In the genomic region with DNA sequence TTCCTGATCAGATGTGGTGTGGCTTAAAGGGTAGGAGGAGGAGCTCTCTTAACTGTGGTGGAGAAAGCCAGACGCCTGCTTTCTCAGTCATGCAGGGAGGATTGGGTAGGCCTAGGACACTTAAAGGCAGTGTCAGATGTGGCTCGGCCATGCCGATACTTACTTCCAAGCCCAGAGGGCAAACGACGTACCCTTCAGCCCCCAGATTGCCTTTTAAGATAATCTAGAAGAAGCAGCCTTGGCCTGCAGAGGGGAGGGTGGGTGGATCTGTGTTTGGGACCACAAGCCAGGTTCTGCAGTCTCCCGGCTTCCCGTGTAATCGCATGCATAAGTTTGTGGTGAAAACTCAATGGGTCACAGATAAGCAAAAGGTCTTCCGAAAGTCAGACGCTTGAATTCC, we compare ENCODE assay signal across 26 cellular contexts.
"Had no signal": no experiment of that assay in that cellular context is flagged by ENCODE, and none has a peak within 500 bp of the region (broad histone marks: within the 10 kb centered on the region; RNA-seq: fewer than 3 reads in every experiment).

No MANE protein-coding gene starts in this region.

- H3K4me1 Mint-ChIP-seq: activated B cell treated with CpG ODN at 0.5 μM for 24 hours; activated CD4-positive, alpha-beta T cell treated with anti-CD3 and anti-CD28 coated beads, Interleukin-2, amount 10 ng/mL, durations not matched to agents 24 days and 14 days; activated CD8-positive, alpha-beta memory T cell treated with anti-CD3 and anti-CD28 coated beads, Interleukin-2, amount 10 ng/mL, durations not matched to agents 7 days and 5 days; activated naive CD8-positive, alpha-beta T cell treated with anti-CD3 and anti-CD28 coated beads, Interleukin-2, amount 50 U/mL, for 24 hours had no signal

- H3K4me3 ChIP-seq: ascending aorta, cardiac muscle cell had no signal

- H3K4me3 Mint-ChIP-seq: activated B cell treated with CpG ODN at 0.5 μM for 24 hours; activated CD4-positive, alpha-beta T cell treated with anti-CD3 and anti-CD28 coated beads, Interleukin-2, amount 10 ng/mL, durations not matched to agents 24 days and 14 days; activated CD8-positive, alpha-beta memory T cell treated with anti-CD3 and anti-CD28 coated beads, Interleukin-2, amount 10 ng/mL, durations not matched to agents 7 days and 5 days; activated naive CD8-positive, alpha-beta T cell treated with anti-CD3 and anti-CD28 coated beads, Interleukin-2, amount 50 U/mL, for 24 hours; activated T-cell treated with anti-CD3 and anti-CD28 coated beads, Interleukin-2, amount 50 U/mL, for 24 hours; activated T-helper 1 cell treated with anti-CD3 and anti-CD28 coated beads, Interleukin-12 subunit alpha, Interleukin-12 subunit beta, Interleukin-2, Interleukin-4 antibody, amounts not matched to agents 30 ng/mL and 10 ng/mL and 1 ng/mL, durations not matched to agents 14 hours and 24 hours and 36 hours; T-helper 17 cell had no signal

- H3K27me3 ChIP-seq: ascending aorta, brain microvascular endothelial cell, cardiac muscle cell had no signal

- H3K27me3 Mint-ChIP-seq: activated B cell treated with CpG ODN at 0.5 μM for 24 hours; activated CD4-positive, alpha-beta T cell treated with anti-CD3 and anti-CD28 coated beads, Interleukin-2, amount 10 ng/mL, durations not matched to agents 24 days and 14 days; activated CD8-positive, alpha-beta memory T cell treated with anti-CD3 and anti-CD28 coated beads, Interleukin-2, amount 10 ng/mL, durations not matched to agents 7 days and 5 days had no signal

- H3K9me3 Mint-ChIP-seq: activated B cell treated with CpG ODN at 0.5 μM for 24 hours; activated CD4-positive, alpha-beta T cell treated with anti-CD3 and anti-CD28 coated beads, Interleukin-2, amount 10 ng/mL, durations not matched to agents 24 days and 14 days; activated naive CD8-positive, alpha-beta T cell treated with anti-CD3 and anti-CD28 coated beads, Interleukin-2, amount 50 U/mL, for 24 hours; activated T-cell treated with anti-CD3 and anti-CD28 coated beads, Interleukin-2, amount 50 U/mL, for 24 hours; activated T-helper 1 cell treated with anti-CD3 and anti-CD28 coated beads, Interleukin-12 subunit alpha, Interleukin-12 subunit beta, Interleukin-2, Interleukin-4 antibody, amounts not matched to agents 30 ng/mL and 10 ng/mL and 1 ng/mL, durations not matched to agents 14 hours and 24 hours and 36 hours had no signal

- H3K27ac ChIP-seq: ascending aorta, brain microvascular endothelial cell, cardiac muscle cell had no signal

- H3K9me3 ChIP-seq: ascending aorta had no signal

- H3K4me1 ChIP-seq: ascending aorta had no signal

- H3K27ac Mint-ChIP-seq: activated B cell treated with CpG ODN at 0.5 μM for 24 hours; activated CD4-positive, alpha-beta T cell treated with anti-CD3 and anti-CD28 coated beads, Interleukin-2, amount 10 ng/mL, durations not matched to agents 24 days and 14 days; activated CD8-positive, alpha-beta memory T cell treated with anti-CD3 and anti-CD28 coated beads, Interleukin-2, amount 10 ng/mL, durations not matched to agents 7 days and 5 days; activated naive CD4-positive, alpha-beta T cell treated with anti-CD3 and anti-CD28 coated beads, Interleukin-2, amount 50 U/mL, for 72 hours; activated naive CD8-positive, alpha-beta T cell treated with anti-CD3 and anti-CD28 coated beads, Interleukin-2, amount 50 U/mL, for 24 hours; activated T-cell treated with anti-CD3 and anti-CD28 coated beads, Interleukin-2, amount 50 U/mL, for 24 hours; activated T-helper 1 cell treated with anti-CD3 and anti-CD28 coated beads, Interleukin-12 subunit alpha, Interleukin-12 subunit beta, Interleukin-2, Interleukin-4 antibody, amounts not matched to agents 30 ng/mL and 10 ng/mL and 1 ng/mL, durations not matched to agents 14 hours and 24 hours and 36 hours; T-helper 17 cell had no signal

- H3K36me3 Mint-ChIP-seq: activated CD8-positive, alpha-beta memory T cell treated with anti-CD3 and anti-CD28 coated beads, Interleukin-2, amount 10 ng/mL, durations not matched to agents 7 days and 5 days; activated naive CD4-positive, alpha-beta T cell treated with anti-CD3 and anti-CD28 coated beads, Interleukin-2, amount 50 U/mL, for 72 hours had no signal

- H3K36me3 ChIP-seq: ascending aorta, brain microvascular endothelial cell, cardiac muscle cell had no signal

- DNase-seq: activated B cell treated with CpG ODN at 0.5 μM for 24 hours; activated CD4-positive, alpha-beta T cell treated with anti-CD3 and anti-CD28 coated beads for 1 hour; activated CD4-positive, alpha-beta T cell treated with anti-CD3 and anti-CD28 coated beads, Interleukin-2, amount 10 ng/mL, durations not matched to agents 24 days and 14 days; activated CD4-positive, alpha-beta T cell treated with anti-CD3 and anti-CD28 coated beads, Interleukin-2, amount 50 U/mL, for 48 hours; activated CD8-positive, alpha-beta memory T cell treated with anti-CD3 and anti-CD28 coated beads, Interleukin-2, amount 10 ng/mL, durations not matched to agents 7 days and 5 days; activated effector memory CD4-positive, alpha-beta T cell treated with Interleukin-2 at 50 U/mL for 16 hours; activated naive CD4-positive, alpha-beta T cell treated with Interleukin-2 at 50 U/mL for 16 hours; activated naive CD8-positive, alpha-beta T cell treated with anti-CD3 and anti-CD28 coated beads, Interleukin-2, amount 50 U/mL, for 24 hours; activated T-cell treated with anti-CD3 and anti-CD28 coated beads, Interleukin-2, amount 50 U/mL, for 24 hours; amniotic stem cell; brain microvascular endothelial cell; NCI-H1048; NCI-H146; NCI-H187 treated with DMSO at 0.1 percent for 48 hours; NCI-H2081 treated with DMSO at 0.1 percent for 48 hours; NCI-H2227 treated with DMSO at 0.1 percent for 48 hours; NCI-H446 treated with DMSO at 0.1 percent for 48 hours; NCI-H524 treated with DMSO at 0.1 percent for 48 hours; NCI-H82; SIG-M5; T-helper 17 cell; T-helper 9 cell had no signal
